Comparison of ENCODE assay signal across 26 cellular contexts in the genomic region with DNA sequence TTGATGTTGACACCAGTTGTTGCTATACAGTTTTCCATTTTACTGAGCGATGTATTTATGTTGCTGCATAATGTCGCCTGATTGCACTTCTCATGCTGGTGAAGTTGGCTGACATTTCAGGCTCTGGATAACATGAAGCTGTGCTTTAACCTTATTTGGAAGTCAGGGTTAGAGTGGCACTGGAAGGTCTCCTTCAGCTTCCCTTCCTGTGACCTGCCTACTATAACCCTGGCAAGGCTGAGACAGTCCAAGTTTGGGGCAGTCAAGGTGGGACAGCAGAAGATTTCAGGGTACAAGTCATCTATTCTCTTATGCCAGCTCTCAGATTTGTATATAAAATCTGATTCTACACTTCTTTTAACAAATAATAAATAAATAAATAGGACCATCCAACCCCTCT.
"Had no signal": no experiment of that assay in that cellular context is flagged by ENCODE, and none has a peak within 500 bp of the region (broad histone marks: within the 10 kb centered on the region; RNA-seq: fewer than 3 reads in every experiment).

No MANE protein-coding gene starts in this region.

- H3K4me3 Mint-ChIP-seq: immature natural killer cell; naive thymus-derived CD8-positive, alpha-beta T cell; nephron; neural crest cell; stimulated activated naive B cell treated with anti-CD40 and anti-IgM and Interleukin-4, amounts not matched to agents 10 μg/mL and 1 μg/mL and 100 μg/mL, for 72 hours had no signal

- H3K79me2 ChIP-seq: parathyroid adenoma had no signal

- H3K4me1 Mint-ChIP-seq: immature natural killer cell; naive thymus-derived CD8-positive, alpha-beta T cell had no signal

- DNase-seq: hypothalamus; immature natural killer cell; kidney; lower lobe of right lung; mammary epithelial cell; mesenchymal stem cell; naive thymus-derived CD8-positive, alpha-beta T cell; nucleus accumbens; psoas muscle; stimulated activated CD4-positive, alpha-beta T cell treated with anti-CD3 and anti-CD28 coated beads, Interleukin-12 subunit alpha, Interleukin-12 subunit beta, amount 100 ng/mL, for 4 hours; stimulated activated CD4-positive, alpha-beta T cell treated with anti-CD3 and anti-CD28 coated beads, Interleukin-15, amount 100 ng/mL, for 24 hours; stimulated activated CD4-positive, alpha-beta T cell treated with anti-CD3 and anti-CD28 coated beads, Interleukin-2, amount 100 ng/mL, for 24 hours; stimulated activated CD4-positive, alpha-beta T cell treated with anti-CD3 and anti-CD28 coated beads, Interleukin-4, amount 100 ng/mL, for 1 hour; stimulated activated naive B cell treated with anti-CD40 and anti-IgM and Interleukin-4, amounts not matched to agents 10 μg/mL and 1 μg/mL and 100 μg/mL, for 72 hours; stimulated activated naive CD8-positive, alpha-beta T cell treated with anti-CD3 and anti-CD28 coated beads, Interleukin-15, Interleukin-2, amounts not matched to agents 100 U/mL and 50 U/mL, for 24 hours; stomach; testis; thyroid gland; transverse colon; upper lobe of left lung had no signal

- H3K4me3 ChIP-seq: lower lobe of right lung, psoas muscle, skin epidermis, stomach, testis, thyroid gland, transverse colon, upper lobe of left lung, vagina had no signal

- H3K9me3 Mint-ChIP-seq: immature natural killer cell; naive thymus-derived CD8-positive, alpha-beta T cell; nephron; neural crest cell; stimulated activated naive B cell treated with anti-CD40 and anti-IgM and Interleukin-4, amounts not matched to agents 10 μg/mL and 1 μg/mL and 100 μg/mL, for 72 hours had no signal

- H3K27me3 Mint-ChIP-seq: naive thymus-derived CD8-positive, alpha-beta T cell; stimulated activated naive B cell treated with anti-CD40 and anti-IgM and Interleukin-4, amounts not matched to agents 10 μg/mL and 1 μg/mL and 100 μg/mL, for 72 hours had no signal

- H3K27ac ChIP-seq: lower lobe of right lung, parathyroid adenoma, psoas muscle, stomach, testis, thyroid gland, transverse colon, upper lobe of left lung, vagina had no signal

- H3K27ac Mint-ChIP-seq: immature natural killer cell; naive thymus-derived CD8-positive, alpha-beta T cell; nephron; stimulated activated naive B cell treated with anti-CD40 and anti-IgM and Interleukin-4, amounts not matched to agents 10 μg/mL and 1 μg/mL and 100 μg/mL, for 72 hours had no signal

- H3K9ac ChIP-seq: parathyroid adenoma had no signal

- H3K4me1 ChIP-seq: lower lobe of right lung, parathyroid adenoma, testis, thyroid gland, upper lobe of left lung, vagina had no signal

- H3K9me3 ChIP-seq: lower lobe of right lung, psoas muscle, stomach, testis, thyroid gland, transverse colon, upper lobe of left lung, vagina had no signal

- H2AFZ ChIP-seq: parathyroid adenoma had no signal

- H3K27me3 ChIP-seq: stomach, testis, thyroid gland, transverse colon, upper lobe of left lung, vagina had no signal

- H3K36me3 ChIP-seq: lower lobe of right lung, vagina had no signal

- ATAC-seq: lower lobe of right lung; naive thymus-derived CD8-positive, alpha-beta T cell; psoas muscle; sciatic nerve; stimulated activated naive B cell treated with anti-CD40 and anti-IgM and Interleukin-4, amounts not matched to agents 10 μg/mL and 1 μg/mL and 100 μg/mL, for 72 hours; stimulated activated naive CD8-positive, alpha-beta T cell treated with anti-CD3 and anti-CD28 coated beads, Interleukin-15, Interleukin-2, amounts not matched to agents 100 U/mL and 50 U/mL, for 24 hours had no signal
